8 cellular contexts compared by ENCODE assay signal in genomic region chr20:20712004-20712473, GRCh38. TPM values are rescaled to one million over a fixed set of nuclear protein-coding genes. Genes with fewer than 3 reads are reported as not detected.
DNase-seq lines count a peak whose midpoint lies in the region; ATAC-seq and TF ChIP-seq lines count a peak whose summit lies in the region.

No MANE protein-coding gene starts in this region.

- no peak for TF ChIP-seq POLR2A in Peyer's patch (IDR thresholded peaks at IDR 0.05)
- TF ChIP-seq POLR2A in vagina (IDR thresholded peaks at IDR 0.05): no peak

- DNase-seq in NCI-H345 (lab: John Stamatoyannopoulos, UW) (peak; percentile 37), NCI-H345 treated with DMSO at 0.1 percent for 48 hours (lab: John Stamatoyannopoulos, UW; ENCODE audit: unreplicated experiment) (no peak), Peyer's patch (peak in 1 of 3 donors; percentile 60), dermis blood vessel endothelial cell (peak; percentile 35), mucosa of descending colon (no peak), vagina (ENCODE audit: extremely low spot score in 2 of 2) (peak in 1 of 2 donors; percentile 89), GDM1 (lab: John Stamatoyannopoulos, UW) (no peak)

- H3K4me1 ChIP-seq in Peyer's patch: peaks cover 0 to 23% (median 1%) of the 10 kb centered on the region in 4 donors
- H3K4me1 ChIP-seq in mucosa of descending colon (ENCODE audit: low read depth): peaks cover 19% of the 10 kb centered on the region
- peaks cover 19% of the 10 kb centered on the region for H3K4me1 ChIP-seq in vagina

- peak overlapping the region; percentile 86 to 95 (median 94) for H3K4me3 ChIP-seq in Peyer's patch
- H3K4me3 ChIP-seq in mucosa of descending colon: peak overlapping the region; percentile 65
- H3K4me3 ChIP-seq in vagina: peak overlapping the region; percentile 87 to 89

- H3K27ac ChIP-seq in Peyer's patch: peak overlapping the region; percentile 86 to 94 (median 90)
- H3K27ac ChIP-seq in vagina: peak overlapping the region; percentile 83

- ATAC-seq in HG02763 (IDR thresholded peaks at IDR 0.05; ENCODE audit: unreplicated experiment) (peak; percentile 4), mucosa of descending colon (peak; percentile 29)

- H3K36me3 ChIP-seq in Peyer's patch (no peaks in the 10 kb centered on the region), mucosa of descending colon (ENCODE audit: low read depth) (no peaks in the 10 kb centered on the region), vagina (no peaks in the 10 kb centered on the region)

- H3K9me3 ChIP-seq in Peyer's patch (no peaks in the 10 kb centered on the region), mucosa of descending colon (no peaks in the 10 kb centered on the region), vagina (no peaks in the 10 kb centered on the region)

- H3K27me3 ChIP-seq in Peyer's patch (no peaks in the 10 kb centered on the region), vagina (no peaks in the 10 kb centered on the region)

- intact Hi-C loops in mucosa of descending colon (cut with DNase I, micrococcal nuclease) (no loop called here), vagina (cut with DNase I) (no loop called here)

- TF ChIP-seq CTCF in Peyer's patch (IDR thresholded peaks at IDR 0.05) (no peak), mucosa of descending colon (IDR thresholded peaks at IDR 0.05) (no peak), vagina (IDR thresholded peaks at IDR 0.05) (no peak)

RNA-seq across cellular contexts. Expression of gene RALGAPA2, which starts 0.4 kb away (rescaled TPM):
- total RNA-seq in Peyer's patch: 10 to 100 TPM; 54.3 to 67.6 (median 60.3) TPM
- total RNA-seq in dermis blood vessel endothelial cell: 76.6 and 102 TPM in 2 replicates
- total RNA-seq in mucosa of descending colon: 10 to 100 TPM; 46.3 to 85.9 (median 66.9) TPM
- 31.9 TPM for total RNA-seq in vagina

Comparison
In these comparisons a context has a peak if more than half of its experiments do, and no peak if none do; other contexts are left out.
1. DNase-seq: peak in NCI-H345 (single experiment) and dermis blood vessel endothelial cell (single experiment); none in NCI-H345 treated with DMSO at 0.1 percent for 48 hours (single experiment), mucosa of descending colon (0 of 3) and GDM1 (single experiment).
2. Peak in every context shown above with its lines, with median percentiles within 50 percentile points of each other: H3K4me3 ChIP-seq.